In the genomic region with DNA sequence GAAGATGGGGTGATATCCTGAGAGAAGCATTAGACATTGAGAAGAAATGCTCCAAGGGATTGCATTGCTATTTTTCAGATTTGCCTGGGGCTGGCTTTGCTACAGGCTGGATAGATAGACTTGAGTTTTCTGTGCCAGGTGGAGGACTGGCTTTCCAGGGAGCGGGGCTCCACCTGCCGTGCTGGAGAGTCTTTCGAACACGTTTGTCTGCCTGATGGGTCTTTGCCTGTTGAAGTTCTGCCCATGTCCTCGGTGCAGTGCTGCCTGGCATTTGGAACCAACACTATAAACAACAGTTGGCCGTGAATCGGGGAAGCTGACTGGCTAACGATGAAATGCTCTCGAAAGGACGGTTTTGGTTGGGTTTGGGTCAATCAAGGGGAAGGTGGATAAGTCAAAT, we compare ENCODE assay signal across 15 cellular contexts.
DNase-seq lines count a peak whose midpoint lies in the region; ATAC-seq and FAIRE-seq lines count a peak whose summit lies in the region.
"Had no signal": no experiment of that assay in that cellular context is flagged by ENCODE, and none has a peak within 500 bp of the region (broad histone marks: within the 10 kb centered on the region; RNA-seq: fewer than 3 reads in every experiment).

No MANE protein-coding gene starts in this region.

- FAIRE-seq in urothelium cell line (lab: Jason Lieb, UNC) = peak; percentile 30
- FAIRE-seq: A549, GM12892, GM18507 had no signal

- no peaks in the 10 kb centered on the region for H3K27me3 Mint-ChIP-seq in activated T-helper 17 cell treated with anti-CD3 and anti-CD28 coated beads, Interleukin-2, amount 50 U/mL, for 72 hours

- H3K9me3 Mint-ChIP-seq in activated T-helper 17 cell treated with anti-CD3 and anti-CD28 coated beads, Interleukin-2, amount 50 U/mL, for 72 hours = peaks cover 14% of the 10 kb centered on the region

- in situ Hi-C loops in G401 (cut with HindIII; ENCODE audit: low sequenced_read_pairs) = no loop called here

- no peak overlapping the region for H3K27ac Mint-ChIP-seq in activated T-helper 17 cell treated with anti-CD3 and anti-CD28 coated beads, Interleukin-2, amount 50 U/mL, for 72 hours
- H3K27ac Mint-ChIP-seq: CD8-positive, alpha-beta T cell had no signal

- H3K36me3 Mint-ChIP-seq in activated T-helper 17 cell treated with anti-CD3 and anti-CD28 coated beads, Interleukin-2, amount 50 U/mL, for 72 hours (ENCODE audit: low read depth) = no peaks in the 10 kb centered on the region
- H3K36me3 Mint-ChIP-seq: CD8-positive, alpha-beta T cell had no signal

- peak; percentile 36 for DNase-seq in DMS 273 (lab: John Stamatoyannopoulos, UW; ENCODE audit: unreplicated experiment)
- no peak for DNase-seq in DMS 273 treated with DMSO at 0.1 percent for 48 hours (lab: John Stamatoyannopoulos, UW)
- peak; percentile 94 for DNase-seq in G401 (ENCODE audit: low spot score)
- DNase-seq in cerebellar cortex (ENCODE audit: low spot score) = peak; percentile 92
- DNase-seq in urothelium cell line (ENCODE audit: low spot score) = no peak
- no peak for DNase-seq in NCI-H226
- DNase-seq: AML-193; Calu3; CD8-positive, alpha-beta T cell; GDM1; GM23248 had no signal

- ATAC-seq in activated T-helper 17 cell treated with anti-CD3 and anti-CD28 coated beads, Interleukin-2, amount 50 U/mL, for 72 hours (replicated peaks) = no peak
- ATAC-seq: A549; CD8-positive, alpha-beta T cell had no signal

- no peak overlapping the region for H3K4me3 Mint-ChIP-seq in activated T-helper 17 cell treated with anti-CD3 and anti-CD28 coated beads, Interleukin-2, amount 50 U/mL, for 72 hours
- H3K4me3 Mint-ChIP-seq: CD8-positive, alpha-beta T cell had no signal

- H3K4me1 Mint-ChIP-seq in activated T-helper 17 cell treated with anti-CD3 and anti-CD28 coated beads, Interleukin-2, amount 50 U/mL, for 72 hours = no peaks in the 10 kb centered on the region

Comparison
In these comparisons a context has a peak if more than half of its experiments do, and no peak if none do; other contexts are left out.
1. DNase-seq: peak in DMS 273 (single experiment), G401 (single experiment) and cerebellar cortex (single experiment); none in DMS 273 treated with DMSO at 0.1 percent for 48 hours (single experiment), urothelium cell line (single experiment) and NCI-H226 (single experiment).